19 cellular contexts compared by ENCODE assay signal in genomic region chr2:186696337-186696736, GRCh38.
"Had no signal": no experiment of that assay in that cellular context is flagged by ENCODE, and none has a peak within 500 bp of the region (broad histone marks: within the 10 kb centered on the region; RNA-seq: fewer than 3 reads in every experiment).

No MANE protein-coding gene starts in this region.

- H3K4me3 ChIP-seq: cardiac muscle cell, coronary artery, gastroesophageal sphincter, prostate gland, right lobe of liver, transverse colon had no signal

- FAIRE-seq: astrocyte had no signal

- H3K9me3 ChIP-seq: gastroesophageal sphincter, prostate gland, right lobe of liver, transverse colon had no signal

- H3K4me1 ChIP-seq: prostate gland had no signal

- H3K27me3 ChIP-seq: gastroesophageal sphincter, right lobe of liver had no signal

- H3K27ac ChIP-seq: cardiac muscle cell, coronary artery, gastroesophageal sphincter, prostate gland, right lobe of liver, transverse colon had no signal

- DNase-seq: activated CD4-positive, alpha-beta T cell treated with anti-CD3 and anti-CD28 coated beads for 1 hour; activated CD8-positive, alpha-beta memory T cell treated with anti-CD3 and anti-CD28 coated beads, Interleukin-2, amount 50 U/mL, for 4 hours; activated CD8-positive, alpha-beta T cell treated with anti-CD3 and anti-CD28 coated beads for 36 hours; activated naive CD4-positive, alpha-beta T cell; activated naive CD8-positive, alpha-beta T cell treated with anti-CD3 and anti-CD28 coated beads, Interleukin-2, amount 50 U/mL, for 24 hours; activated T-cell treated with anti-CD3 and anti-CD28 coated beads, Interleukin-2, amount 50 U/mL, for 72 hours; effector CD8-positive, alpha-beta T cell; kidney glomerular epithelial cell; occipital lobe; right lobe of liver; SW 1271; transverse colon had no signal

- H3K36me3 Mint-ChIP-seq: stimulated activated effector memory CD8-positive, alpha-beta T cell treated with anti-CD3 and anti-CD28 coated beads, Interleukin-12 subunit alpha, Interleukin-12 subunit beta, amount 100 ng/mL, for 72 hours had no signal

- H3K27ac Mint-ChIP-seq: activated CD8-positive, alpha-beta T cell treated with anti-CD3 and anti-CD28 coated beads for 36 hours; activated naive CD8-positive, alpha-beta T cell treated with anti-CD3 and anti-CD28 coated beads, Interleukin-2, amount 50 U/mL, for 24 hours; activated T-cell treated with anti-CD3 and anti-CD28 coated beads, Interleukin-2, amount 50 U/mL, for 72 hours; stimulated activated effector memory CD8-positive, alpha-beta T cell treated with anti-CD3 and anti-CD28 coated beads, Interleukin-12 subunit alpha, Interleukin-12 subunit beta, amount 100 ng/mL, for 72 hours; T-helper 2 cell treated with Interferon-gamma antibody and Interleukin-4, amounts not matched to agents 5 μg/mL and 100 μg/mL, for 36 hours had no signal

- H3K4me3 Mint-ChIP-seq: activated CD8-positive, alpha-beta T cell treated with anti-CD3 and anti-CD28 coated beads for 36 hours; activated naive CD8-positive, alpha-beta T cell treated with anti-CD3 and anti-CD28 coated beads, Interleukin-2, amount 50 U/mL, for 24 hours; activated T-cell treated with anti-CD3 and anti-CD28 coated beads, Interleukin-2, amount 50 U/mL, for 72 hours; stimulated activated effector memory CD8-positive, alpha-beta T cell treated with anti-CD3 and anti-CD28 coated beads, Interleukin-12 subunit alpha, Interleukin-12 subunit beta, amount 100 ng/mL, for 72 hours; T-helper 2 cell treated with Interferon-gamma antibody and Interleukin-4, amounts not matched to agents 5 μg/mL and 100 μg/mL, for 36 hours had no signal

- H3K36me3 ChIP-seq: cardiac muscle cell, gastroesophageal sphincter, prostate gland, right lobe of liver, transverse colon had no signal

- H3K9me3 Mint-ChIP-seq: activated CD8-positive, alpha-beta T cell treated with anti-CD3 and anti-CD28 coated beads for 36 hours; activated naive CD8-positive, alpha-beta T cell treated with anti-CD3 and anti-CD28 coated beads, Interleukin-2, amount 50 U/mL, for 24 hours; activated T-cell treated with anti-CD3 and anti-CD28 coated beads, Interleukin-2, amount 50 U/mL, for 72 hours; stimulated activated effector memory CD8-positive, alpha-beta T cell treated with anti-CD3 and anti-CD28 coated beads, Interleukin-12 subunit alpha, Interleukin-12 subunit beta, amount 100 ng/mL, for 72 hours; T-helper 2 cell treated with Interferon-gamma antibody and Interleukin-4, amounts not matched to agents 5 μg/mL and 100 μg/mL, for 36 hours had no signal
